9 cellular contexts compared by ENCODE assay signal in genomic region chr12:124680863-124681778, GRCh38.
DNase-seq lines count a peak whose midpoint lies in the region; ATAC-seq, FAIRE-seq and TF ChIP-seq lines count a peak whose summit lies in the region.
"Had no signal": no experiment of that assay in that cellular context is flagged by ENCODE, and none has a peak within 500 bp of the region (broad histone marks: within the 10 kb centered on the region; RNA-seq: fewer than 3 reads in every experiment).

No MANE protein-coding gene starts in this region.

- no peak overlapping the region for H3K4me3 ChIP-seq in bronchial epithelial cell (ENCODE audit: low read depth, low read length)
- H3K4me3 ChIP-seq in lung, result no peak overlapping the region

- peaks cover 0 to 21% of the 10 kb centered on the region in 2 donors for H3K4me1 ChIP-seq in lung (ENCODE audit: control insufficient read depth in 2 of 2, insufficient read depth in 2 of 2, low read length in 2 of 2)

- H3K36me3 ChIP-seq in bronchial epithelial cell (ENCODE audit: control insufficient read depth, insufficient read depth, low read length), result no peaks in the 10 kb centered on the region
- no peaks in the 10 kb centered on the region for H3K36me3 ChIP-seq in lung (ENCODE audit: control insufficient read depth in 2 of 2, insufficient read depth in 2 of 2, low read length in 2 of 2)

- peak; percentile 42 for TF ChIP-seq CTCF in bronchial epithelial cell (IDR thresholded peaks at IDR 0.05; ENCODE audit: insufficient read depth, low read length, severe bottlenecking)
- TF ChIP-seq CTCF in lung (IDR thresholded peaks at IDR 0.05; ENCODE audit: control extremely low read depth, extremely low read depth), result no peak

- no peak for ATAC-seq in lung (ENCODE audit: insufficient read depth, low FRiP score)

- H3K27ac ChIP-seq in lung (ENCODE audit: low read depth in 1 of 2, low read length in 1 of 2), result peak overlapping the region; percentile 5 to 55

- H3K9me3 ChIP-seq in lung (ENCODE audit: control insufficient read depth in 2 of 2, insufficient read depth in 1 of 2, low read length in 1 of 2), result no peaks in the 10 kb centered on the region

- WGBS in lung, 2 donors, result 53 to 77% methylated on average over 21 of the region's 21 CpGs

- FAIRE-seq in bronchial epithelial cell (lab: Jason Lieb, UNC), result no peak
- no peak for FAIRE-seq in urothelium cell line (lab: Jason Lieb, UNC)
- FAIRE-seq: G401.6 had no signal

- DNase-seq in activated T-cell treated with anti-CD3 and anti-CD28 coated beads for 48 hours (ENCODE audit: low read depth) (peak; percentile 24), NOMO-1 treated with DMSO at 0.1 percent for 48 hours (lab: John Stamatoyannopoulos, UW; ENCODE audit: unreplicated experiment) (peak; percentile 98), bronchial epithelial cell (ENCODE audit: low read depth) (peak; percentile 89), lung (ENCODE audit: low spot score) (no peak), urothelium cell line (ENCODE audit: low spot score) (peak; percentile 93), HuH-7.5 (ENCODE audit: low spot score) (no peak), NCI-H345 (lab: John Stamatoyannopoulos, UW) (no peak)
- no peak for DNase-seq in activated T-cell treated with anti-CD3 and anti-CD28 coated beads, Interleukin-2, amount 50 U/mL, for 48 hours

- H3K27me3 ChIP-seq in bronchial epithelial cell (ENCODE audit: control insufficient read depth, insufficient read depth, low read length) (no peaks in the 10 kb centered on the region), lung (ENCODE audit: control insufficient read depth, insufficient read depth) (no peaks in the 10 kb centered on the region)

Comparison
In these comparisons a context has a peak if more than half of its experiments do, and no peak if none do; other contexts are left out.
1. DNase-seq: peak in activated T-cell treated with anti-CD3 and anti-CD28 coated beads for 48 hours (single experiment), NOMO-1 treated with DMSO at 0.1 percent for 48 hours (single experiment), bronchial epithelial cell (single experiment) and urothelium cell line (single experiment); none in activated T-cell treated with anti-CD3 and anti-CD28 coated beads, Interleukin-2, amount 50 U/mL, for 48 hours (0 of 2), lung (single experiment), HuH-7.5 (single experiment) and NCI-H345 (single experiment).